ENCODE assay signal across 9 cellular contexts in the genomic region with DNA sequence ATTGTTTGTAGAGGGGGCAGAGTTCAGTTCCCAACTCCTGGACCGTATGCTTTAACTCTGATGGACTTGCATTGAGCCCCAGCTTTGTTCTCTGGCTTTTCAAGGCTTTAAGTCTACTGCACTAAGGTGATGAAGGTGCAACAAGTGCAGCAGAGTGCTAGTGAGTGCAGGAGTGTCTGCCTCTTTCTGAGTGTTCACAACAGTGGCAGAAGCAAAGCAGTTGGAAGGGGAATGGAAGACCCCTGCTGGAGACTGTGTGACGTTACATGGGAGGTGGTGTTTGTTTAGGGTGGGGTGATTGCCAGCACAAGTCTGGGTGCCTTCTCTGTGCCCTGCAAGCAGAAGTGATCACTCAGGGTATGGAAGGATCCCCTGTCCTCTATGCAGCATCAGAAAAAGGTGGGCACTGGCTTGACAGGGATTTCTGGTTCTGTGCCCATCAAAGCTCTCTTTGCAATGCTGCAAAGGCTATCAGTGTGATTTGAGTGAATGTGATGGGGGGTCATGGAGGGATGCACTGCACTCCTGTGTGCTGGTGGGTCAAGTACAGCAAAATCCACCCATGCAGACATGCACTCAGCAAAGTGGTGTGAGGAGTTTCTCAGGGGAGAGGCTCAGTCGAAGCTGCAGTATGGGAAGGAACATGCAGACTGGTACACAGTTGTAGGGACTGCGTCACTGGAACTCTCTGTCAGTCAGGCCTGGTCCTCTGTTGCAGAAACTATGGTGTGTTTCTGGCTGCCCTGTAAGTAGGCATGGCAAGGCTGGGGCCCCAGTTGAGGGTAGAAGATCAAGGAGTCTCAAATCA.
DNase-seq lines count a peak whose midpoint lies in the region; ATAC-seq, FAIRE-seq and TF ChIP-seq lines count a peak whose summit lies in the region.
"Had no signal": no experiment of that assay in that cellular context is flagged by ENCODE, and none has a peak within 500 bp of the region (broad histone marks: within the 10 kb centered on the region; RNA-seq: fewer than 3 reads in every experiment).

No MANE protein-coding gene starts in this region.

- no peak overlapping the region for H3K9ac ChIP-seq in kidney (ENCODE audit: low read length in 2 of 2)

- H3K79me2 ChIP-seq in GM23338 (replicated peaks; ENCODE audit: insufficient read depth), result no peaks in the 10 kb centered on the region

- H3K4me3 Mint-ChIP-seq in GM23338, result no peak overlapping the region

- peaks cover 7% of the 10 kb centered on the region; the same call in 2 of the 3 replicates for H3K9me3 Mint-ChIP-seq in GM23338

- peaks cover 12% of the 10 kb centered on the region for H3K4me1 Mint-ChIP-seq in GM23338

- no peaks in the 10 kb centered on the region for H3F3A ChIP-seq in GM23338 (replicated peaks; ENCODE audit: low read depth)

- TF ChIP-seq POLR2A in uterus (IDR thresholded peaks at IDR 0.05), result no peak

- H3K9me3 ChIP-seq in kidney (ENCODE audit: control insufficient read depth in 1 of 2, low read length in 2 of 2), result no peaks in the 10 kb centered on the region
- no peaks in the 10 kb centered on the region for H3K9me3 ChIP-seq in uterus

- TF ChIP-seq CTCF in GM12872 (IDR thresholded peaks at IDR 0.05; ENCODE audit: insufficient read depth, low read depth, low read length) (peak; percentile 79), GM23338 (conservative IDR thresholded peaks at IDR 0.05; ENCODE audit: low read depth in 2 of 2) (peak; percentile 69 to 93), kidney (IDR thresholded peaks at IDR 0.05; ENCODE audit: borderline replicate concordance, extremely low read depth, insufficient read depth) (peak; percentile 27), uterus (IDR thresholded peaks at IDR 0.05) (no peak)

- H3K4me1 ChIP-seq in GM23338 (ENCODE audit: insufficient read depth), result peaks cover 14% of the 10 kb centered on the region
- H3K4me1 ChIP-seq in kidney (ENCODE audit: control insufficient read depth in 1 of 2, insufficient read depth in 1 of 2, low read depth in 1 of 2, low read length in 2 of 2), result no peaks in the 10 kb centered on the region
- H3K4me1 ChIP-seq in uterus, result no peaks in the 10 kb centered on the region

- H3K27me3 ChIP-seq in GM23338 (ENCODE audit: insufficient read depth) (no peaks in the 10 kb centered on the region), uterus (no peaks in the 10 kb centered on the region)

- H3K27ac ChIP-seq in GM23338 (ENCODE audit: low read depth), result no peak overlapping the region
- H3K27ac ChIP-seq in kidney (ENCODE audit: low read depth in 2 of 2, low read length in 2 of 2), result no peak overlapping the region
- no peak overlapping the region for H3K27ac ChIP-seq in uterus
- H3K27ac ChIP-seq: HL-60 had no signal

- no peak overlapping the region for H3K4me3 ChIP-seq in GM23338
- H3K4me3 ChIP-seq in kidney (ENCODE audit: low read length in 2 of 2), result no peak overlapping the region
- no peak overlapping the region for H3K4me3 ChIP-seq in uterus

- intact Hi-C loops in kidney (cut with DNase I), result no loop called here
- intact Hi-C loops in uterus (cut with DNase I; ENCODE audit: low total_unique reads), result no loop called here

- peaks cover 14% of the 10 kb centered on the region for H3K27me3 Mint-ChIP-seq in GM23338 (ENCODE audit: insufficient read depth, low read depth, poor library complexity)

- peak; percentile 99 for ATAC-seq in GM23338
- no peak for ATAC-seq in HG03439 (IDR thresholded peaks at IDR 0.05; ENCODE audit: unreplicated experiment)

- no peak overlapping the region for H3K4me2 ChIP-seq in GM23338

- DNase-seq in GM23338 (ENCODE audit: low spot score) (peak; percentile 77), NCI-H526 treated with DMSO at 0.1 percent for 48 hours (lab: John Stamatoyannopoulos, UW) (peak; percentile 5), kidney (no peak), GDM1 (lab: John Stamatoyannopoulos, UW) (no peak), uterus (no peak)
- DNase-seq in stimulated activated CD4-positive, alpha-beta T cell treated with anti-CD3 and anti-CD28 coated beads, Interleukin-4, amount 100 ng/mL, for 4 hours, result no peak

- H3K36me3 ChIP-seq in GM23338 (ENCODE audit: insufficient read depth), result no peaks in the 10 kb centered on the region
- no peaks in the 10 kb centered on the region for H3K36me3 ChIP-seq in kidney (ENCODE audit: control insufficient read depth in 1 of 2, insufficient read depth in 2 of 2, low read length in 2 of 2)
- H3K36me3 ChIP-seq in uterus, result no peaks in the 10 kb centered on the region

- H3K9me2 ChIP-seq in GM23338 (ENCODE audit: insufficient read depth), result no peaks in the 10 kb centered on the region

- peak overlapping the region; percentile 59; the same call in 1 of the 2 replicates for H3K27ac Mint-ChIP-seq in GM23338

- peaks cover 18% of the 10 kb centered on the region; the same call in 2 of the 3 replicates for H3K36me3 Mint-ChIP-seq in GM23338 (ENCODE audit: low read depth)

- no peak for FAIRE-seq in kidney (lab: Jason Lieb, UNC)

- peak overlapping the region; percentile 84; the same call in 1 of the 2 replicates for H2AFZ ChIP-seq in GM23338

- no peaks in the 10 kb centered on the region for H4K20me1 ChIP-seq in GM23338 (replicated peaks; ENCODE audit: insufficient read depth)

TF ChIP-seq in GM23338, 12 proteins besides CTCF, POLR2A, EP300 and RAD21 (continues in another document):
- no peak for TF ChIP-seq EZH2phosphoT487 (IDR thresholded peaks at IDR 0.05; ENCODE audit: unreplicated experiment)
- no peak for TF ChIP-seq NANOG (IDR thresholded peaks at IDR 0.05; ENCODE audit: borderline replicate concordance)
- no peak for TF ChIP-seq ZNF331 (CRISPR knock-in tag; IDR thresholded peaks at IDR 0.05; ENCODE audit: low read depth)
- TF ChIP-seq STAT1 (IDR thresholded peaks at IDR 0.05; ENCODE audit: unreplicated experiment), result no peak
- no peak for TF ChIP-seq ZNF114 (CRISPR knock-in tag; IDR thresholded peaks at IDR 0.05)
- TF ChIP-seq ETS1 (IDR thresholded peaks at IDR 0.05), result no peak; the same call in 1 of the 2 replicates
- no peak for TF ChIP-seq EZH2 (IDR thresholded peaks at IDR 0.05; ENCODE audit: low read depth, unreplicated experiment)

Comparison
In these comparisons a context has a peak if more than half of its experiments do, and no peak if none do; other contexts are left out.
1. CTCF ChIP-seq: peak in GM12872 (single experiment), GM23338 (2 of 2) and kidney (single experiment); none in uterus (0 of 4).
2. DNase-seq: peak in GM23338 (single experiment) and NCI-H526 treated with DMSO at 0.1 percent for 48 hours (single experiment); none in kidney (single experiment), GDM1 (single experiment), stimulated activated CD4-positive, alpha-beta T cell treated with anti-CD3 and anti-CD28 coated beads, Interleukin-4, amount 100 ng/mL, for 4 hours (0 of 2) and uterus (0 of 2).